6 cellular contexts compared by ENCODE assay signal in genomic region chr11:574632-575323, GRCh38. TPM values are rescaled to one million over a fixed set of nuclear protein-coding genes. Genes with fewer than 3 reads are reported as not detected.
DNase-seq lines count a peak whose midpoint lies in the region; ATAC-seq lines count a peak whose summit lies in the region.

No MANE protein-coding gene starts in this region.

- DNase-seq in EH (ENCODE audit: low read depth) (peak; percentile 23), memory B cell (ENCODE audit: low spot score in 2 of 2) (no peak), DMS 273 treated with DMSO at 0.1 percent for 48 hours (lab: John Stamatoyannopoulos, UW) (no peak), GM19238 (ENCODE audit: insufficient read length, low spot score) (no peak), SIG-M5 (lab: John Stamatoyannopoulos, UW) (no peak)
- no peak for DNase-seq in activated CD4-positive, alpha-beta memory T cell treated with anti-CD3 and anti-CD28 coated beads, Interleukin-2, amount 10 ng/mL, durations not matched to agents 7 days and 5 days

- peaks cover 13% of the 10 kb centered on the region for H3K27me3 Mint-ChIP-seq in activated CD4-positive, alpha-beta memory T cell treated with anti-CD3 and anti-CD28 coated beads, Interleukin-2, amount 10 ng/mL, durations not matched to agents 7 days and 5 days
- peaks cover 5% of the 10 kb centered on the region for H3K27me3 Mint-ChIP-seq in memory B cell

- peak overlapping the region; percentile 82 for H3K4me3 Mint-ChIP-seq in activated CD4-positive, alpha-beta memory T cell treated with anti-CD3 and anti-CD28 coated beads, Interleukin-2, amount 10 ng/mL, durations not matched to agents 7 days and 5 days
- H3K4me3 Mint-ChIP-seq in memory B cell: peak overlapping the region; percentile 77

- ATAC-seq in memory B cell (ENCODE audit: low read depth): no peak

- POLR2A ChIA-PET in activated CD4-positive, alpha-beta memory T cell treated with anti-CD3 and anti-CD28 coated beads, Interleukin-2, amount 10 ng/mL, durations not matched to agents 7 days and 5 days (lab: Charles Lee): interaction anchor here (0.8 to 2.8 kb wide), 8 partner anchors 13 to 268 kb away, joined by 4 to 20 read pairs (median 4); partner anchors contain the start of genes IRF7 and TSPAN4

- H3K36me3 Mint-ChIP-seq in activated CD4-positive, alpha-beta memory T cell treated with anti-CD3 and anti-CD28 coated beads, Interleukin-2, amount 10 ng/mL, durations not matched to agents 7 days and 5 days (ENCODE audit: low read depth): peaks cover 12% of the 10 kb centered on the region
- no peaks in the 10 kb centered on the region for H3K36me3 Mint-ChIP-seq in memory B cell

- CTCF ChIA-PET in activated CD4-positive, alpha-beta memory T cell treated with anti-CD3 and anti-CD28 coated beads, Interleukin-2, amount 10 ng/mL, durations not matched to agents 7 days and 5 days (lab: Charles Lee): interaction anchor here (0.6 to 1.7 kb wide), 2 partner anchors 21 to 55 kb away, joined by 3 to 7 read pairs; no protein-coding TSS in a partner anchor

- H3K9me3 Mint-ChIP-seq in activated CD4-positive, alpha-beta memory T cell treated with anti-CD3 and anti-CD28 coated beads, Interleukin-2, amount 10 ng/mL, durations not matched to agents 7 days and 5 days: no peaks in the 10 kb centered on the region
- no peaks in the 10 kb centered on the region for H3K9me3 Mint-ChIP-seq in memory B cell

- peak overlapping the region; percentile 26 for H3K27ac Mint-ChIP-seq in activated CD4-positive, alpha-beta memory T cell treated with anti-CD3 and anti-CD28 coated beads, Interleukin-2, amount 10 ng/mL, durations not matched to agents 7 days and 5 days
- no peak overlapping the region for H3K27ac Mint-ChIP-seq in memory B cell

- H3K4me1 Mint-ChIP-seq in activated CD4-positive, alpha-beta memory T cell treated with anti-CD3 and anti-CD28 coated beads, Interleukin-2, amount 10 ng/mL, durations not matched to agents 7 days and 5 days: peaks cover 40% of the 10 kb centered on the region
- peaks cover 25% of the 10 kb centered on the region for H3K4me1 Mint-ChIP-seq in memory B cell

RNA-seq across cellular contexts. Expression of gene PHRF1, which starts 1.5 kb away (rescaled TPM):
- 10 to 100 TPM; 38.7 to 39.1 TPM for total RNA-seq in activated CD4-positive, alpha-beta memory T cell treated with anti-CD3 and anti-CD28 coated beads, Interleukin-2, amount 10 ng/mL, durations not matched to agents 7 days and 5 days

RNA-seq across cellular contexts. Expression of gene RASSF7, which starts 14.0 kb away (rescaled TPM):
- total RNA-seq in activated CD4-positive, alpha-beta memory T cell treated with anti-CD3 and anti-CD28 coated beads, Interleukin-2, amount 10 ng/mL, durations not matched to agents 7 days and 5 days: 10 to 100 TPM; 32.7 to 32.8 TPM

RNA-seq across cellular contexts. Expression of gene LMNTD2, which starts 14.2 kb away (rescaled TPM):
- total RNA-seq in activated CD4-positive, alpha-beta memory T cell treated with anti-CD3 and anti-CD28 coated beads, Interleukin-2, amount 10 ng/mL, durations not matched to agents 7 days and 5 days: 1 to 10 TPM; 2.5 to 3.2 TPM

RNA-seq across cellular contexts. Expression of gene LRRC56, which starts 37.5 kb away (rescaled TPM):
- total RNA-seq in activated CD4-positive, alpha-beta memory T cell treated with anti-CD3 and anti-CD28 coated beads, Interleukin-2, amount 10 ng/mL, durations not matched to agents 7 days and 5 days: 1 to 10 TPM; 2.2 to 2.5 TPM

RNA-seq across cellular contexts. Expression of gene HRAS, which starts 39.4 kb away (rescaled TPM):
- 10 to 100 TPM; 45.1 to 52.5 TPM for total RNA-seq in activated CD4-positive, alpha-beta memory T cell treated with anti-CD3 and anti-CD28 coated beads, Interleukin-2, amount 10 ng/mL, durations not matched to agents 7 days and 5 days
